ENCODE assay signal across 11 cellular contexts in the genomic region with DNA sequence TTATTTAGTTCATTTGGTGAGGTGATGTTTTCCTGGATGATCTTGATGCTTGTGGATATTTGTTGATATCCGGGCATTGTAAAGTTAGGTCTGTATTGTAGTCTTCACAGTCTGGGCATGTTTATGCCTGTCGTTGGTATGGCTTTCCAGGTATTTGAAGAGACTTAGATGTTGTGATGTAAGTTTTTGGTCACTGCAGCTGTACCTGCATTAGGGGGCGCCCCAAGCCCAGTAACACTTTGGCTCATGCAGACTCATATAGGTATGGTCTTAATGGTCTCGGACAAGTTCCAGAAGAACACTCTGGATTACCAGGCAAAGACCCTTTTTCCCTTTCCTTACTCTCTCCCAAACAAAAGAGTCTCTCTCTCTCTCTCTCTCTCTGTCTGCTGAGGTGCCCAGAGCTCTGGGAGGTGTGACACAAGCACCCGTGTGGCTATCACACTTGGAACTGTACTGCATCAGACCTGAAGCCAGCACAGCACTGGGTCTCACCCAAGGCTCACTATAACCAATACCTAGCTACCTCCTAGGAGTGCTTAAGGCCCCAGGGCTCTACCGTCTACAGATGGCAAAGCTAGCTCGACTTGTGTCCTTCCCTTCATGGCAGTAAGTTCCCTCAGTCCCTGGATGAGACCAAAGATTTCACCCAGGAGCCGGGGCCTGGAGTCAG.
A peak's percentile ranks its signal among the peaks of the same experiment; 100 is the strongest.
DNase-seq lines count a peak whose midpoint lies in the region; ATAC-seq and TF ChIP-seq lines count a peak whose summit lies in the region.
"Had no signal": no experiment of that assay in that cellular context is flagged by ENCODE, and none has a peak within 500 bp of the region (broad histone marks: within the 10 kb centered on the region; RNA-seq: fewer than 3 reads in every experiment).

No MANE protein-coding gene starts in this region.

- H3K4me1 ChIP-seq in MM.1S (ENCODE audit: low read length) (no peaks in the 10 kb centered on the region), endodermal cell (ENCODE audit: control insufficient read depth, insufficient read depth, low read length) (no peaks in the 10 kb centered on the region), smooth muscle cell (ENCODE audit: low read depth) (no peaks in the 10 kb centered on the region)

- no peak overlapping the region for H3K4me3 Mint-ChIP-seq in activated CD4-positive, alpha-beta memory T cell treated with anti-CD3 and anti-CD28 coated beads for 36 hours
- no peak overlapping the region for H3K4me3 Mint-ChIP-seq in activated CD4-positive, alpha-beta memory T cell treated with anti-CD3 and anti-CD28 coated beads, Interleukin-2, amount 10 ng/mL, durations not matched to agents 7 days and 5 days
- H3K4me3 Mint-ChIP-seq in endodermal cell, result no peak overlapping the region
- H3K4me3 Mint-ChIP-seq: activated naive CD8-positive, alpha-beta T cell; CD4-positive, CD25-positive, alpha-beta regulatory T cell; natural killer cell had no signal

- H3K9me2 ChIP-seq in MM.1S (replicated peaks; ENCODE audit: insufficient read depth, low read length), result no peaks in the 10 kb centered on the region

- H4K20me1 ChIP-seq in MM.1S (ENCODE audit: insufficient read depth, low read length), result no peaks in the 10 kb centered on the region
- no peaks in the 10 kb centered on the region for H4K20me1 ChIP-seq in smooth muscle cell (ENCODE audit: low read depth)

- H3K4me1 Mint-ChIP-seq in activated CD4-positive, alpha-beta memory T cell treated with anti-CD3 and anti-CD28 coated beads for 36 hours (ENCODE audit: low read depth), result no peaks in the 10 kb centered on the region
- no peaks in the 10 kb centered on the region for H3K4me1 Mint-ChIP-seq in activated CD4-positive, alpha-beta memory T cell treated with anti-CD3 and anti-CD28 coated beads, Interleukin-2, amount 10 ng/mL, durations not matched to agents 7 days and 5 days
- H3K4me1 Mint-ChIP-seq in endodermal cell, result no peaks in the 10 kb centered on the region
- H3K4me1 Mint-ChIP-seq: CD4-positive, CD25-positive, alpha-beta regulatory T cell; natural killer cell had no signal

- no peaks in the 10 kb centered on the region for H3K9me3 Mint-ChIP-seq in activated CD4-positive, alpha-beta memory T cell treated with anti-CD3 and anti-CD28 coated beads for 36 hours
- no peaks in the 10 kb centered on the region for H3K9me3 Mint-ChIP-seq in activated CD4-positive, alpha-beta memory T cell treated with anti-CD3 and anti-CD28 coated beads, Interleukin-2, amount 10 ng/mL, durations not matched to agents 7 days and 5 days
- no peaks in the 10 kb centered on the region for H3K9me3 Mint-ChIP-seq in endodermal cell
- H3K9me3 Mint-ChIP-seq: natural killer cell had no signal

- H3K27ac Mint-ChIP-seq in activated CD4-positive, alpha-beta memory T cell treated with anti-CD3 and anti-CD28 coated beads for 36 hours, result no peak overlapping the region
- H3K27ac Mint-ChIP-seq in activated CD4-positive, alpha-beta memory T cell treated with anti-CD3 and anti-CD28 coated beads, Interleukin-2, amount 10 ng/mL, durations not matched to agents 7 days and 5 days, result no peak overlapping the region
- H3K27ac Mint-ChIP-seq in endodermal cell, result no peak overlapping the region
- H3K27ac Mint-ChIP-seq: activated naive CD8-positive, alpha-beta T cell; CD4-positive, CD25-positive, alpha-beta regulatory T cell; natural killer cell had no signal

- TF ChIP-seq CTCF in MM.1S (IDR thresholded peaks at IDR 0.05; ENCODE audit: low read length) (peak; percentile 22), endodermal cell (conservative IDR thresholded peaks at IDR 0.05) (peak; percentile 93), smooth muscle cell (IDR thresholded peaks at IDR 0.05; ENCODE audit: borderline replicate concordance, insufficient read depth, poor library complexity, severe bottlenecking) (peak; percentile 28)

- CTCF ChIA-PET in activated CD4-positive, alpha-beta memory T cell treated with anti-CD3 and anti-CD28 coated beads for 36 hours (lab: Charles Lee), result no interaction called here
- CTCF ChIA-PET in activated CD4-positive, alpha-beta memory T cell treated with anti-CD3 and anti-CD28 coated beads, Interleukin-2, amount 10 ng/mL, durations not matched to agents 7 days and 5 days (lab: Charles Lee), result no interaction called here

- no peaks in the 10 kb centered on the region for H3F3A ChIP-seq in MM.1S (ENCODE audit: insufficient read depth, low read length)
- no peaks in the 10 kb centered on the region for H3F3A ChIP-seq in smooth muscle cell (ENCODE audit: low read depth)

- H3K9me3 ChIP-seq in MM.1S (replicated peaks; ENCODE audit: insufficient read depth, low read length) (no peaks in the 10 kb centered on the region), endodermal cell (ENCODE audit: control insufficient read depth, low read length) (no peaks in the 10 kb centered on the region), smooth muscle cell (replicated peaks; ENCODE audit: low read depth) (no peaks in the 10 kb centered on the region)

- H3K27ac ChIP-seq in MM.1S (ENCODE audit: low read length) (no peak overlapping the region), endodermal cell (ENCODE audit: low read depth, low read length) (no peak overlapping the region), smooth muscle cell (ENCODE audit: low read depth) (no peak overlapping the region)

- H3K27me3 Mint-ChIP-seq in activated CD4-positive, alpha-beta memory T cell treated with anti-CD3 and anti-CD28 coated beads for 36 hours, result no peaks in the 10 kb centered on the region
- no peaks in the 10 kb centered on the region for H3K27me3 Mint-ChIP-seq in activated CD4-positive, alpha-beta memory T cell treated with anti-CD3 and anti-CD28 coated beads, Interleukin-2, amount 10 ng/mL, durations not matched to agents 7 days and 5 days
- H3K27me3 Mint-ChIP-seq in endodermal cell (ENCODE audit: insufficient read depth), result no peaks in the 10 kb centered on the region
- H3K27me3 Mint-ChIP-seq: activated naive CD8-positive, alpha-beta T cell; CD4-positive, CD25-positive, alpha-beta regulatory T cell had no signal

- H3K79me2 ChIP-seq in MM.1S (ENCODE audit: low read length), result no peaks in the 10 kb centered on the region
- no peaks in the 10 kb centered on the region for H3K79me2 ChIP-seq in smooth muscle cell (ENCODE audit: low read depth)

- H2AFZ ChIP-seq in MM.1S (ENCODE audit: low read length) (no peak overlapping the region), smooth muscle cell (ENCODE audit: low read depth) (no peak overlapping the region)

- DNase-seq in activated CD4-positive, alpha-beta memory T cell treated with anti-CD3 and anti-CD28 coated beads for 36 hours, result peak; percentile 14
- no peak for DNase-seq in activated CD4-positive, alpha-beta memory T cell treated with anti-CD3 and anti-CD28 coated beads, Interleukin-2, amount 10 ng/mL, durations not matched to agents 7 days and 5 days
- DNase-seq in MM.1S, result no peak
- DNase-seq in endodermal cell, result peak; percentile 94
- no peak for DNase-seq in smooth muscle cell (lab: John Stamatoyannopoulos, UW; ENCODE audit: unreplicated experiment)
- DNase-seq in activated effector memory CD4-positive, alpha-beta T cell treated with Interleukin-2 at 50 U/mL for 16 hours, result no peak
- no peak for DNase-seq in NOMO-1 treated with DMSO at 0.1 percent for 48 hours (lab: John Stamatoyannopoulos, UW; ENCODE audit: unreplicated experiment)
- DNase-seq: natural killer cell had no signal

- POLR2A ChIA-PET in activated CD4-positive, alpha-beta memory T cell treated with anti-CD3 and anti-CD28 coated beads for 36 hours (lab: Charles Lee), result no interaction called here
- POLR2A ChIA-PET in activated CD4-positive, alpha-beta memory T cell treated with anti-CD3 and anti-CD28 coated beads, Interleukin-2, amount 10 ng/mL, durations not matched to agents 7 days and 5 days (lab: Charles Lee), result no interaction called here

- intact Hi-C loops in activated CD4-positive, alpha-beta memory T cell treated with anti-CD3 and anti-CD28 coated beads for 36 hours (cut with micrococcal nuclease), result loop anchor here (1.0 to 5.0 kb wide), 2 partner anchors 300 to 425 kb away; partner anchors contain the start of gene ATXN7L3B

- no peak overlapping the region for H3K9ac ChIP-seq in MM.1S (ENCODE audit: low read length)
- H3K9ac ChIP-seq in endodermal cell (ENCODE audit: extremely low read depth, low read length, poor library complexity, severe bottlenecking), result no peak overlapping the region
- no peak overlapping the region for H3K9ac ChIP-seq in smooth muscle cell (ENCODE audit: low read depth)

- H3K4me2 ChIP-seq in MM.1S (ENCODE audit: low read depth, low read length), result no peak overlapping the region
- no peak overlapping the region for H3K4me2 ChIP-seq in smooth muscle cell

- H3K4me3 ChIP-seq in MM.1S (ENCODE audit: low read length), result no peak overlapping the region
- H3K4me3 ChIP-seq in endodermal cell (ENCODE audit: low read length), result no peak overlapping the region
- no peak overlapping the region for H3K4me3 ChIP-seq in smooth muscle cell

- no peaks in the 10 kb centered on the region for H3K27me3 ChIP-seq in MM.1S (replicated peaks; ENCODE audit: insufficient read depth, low read length)
- no peaks in the 10 kb centered on the region for H3K27me3 ChIP-seq in endodermal cell (ENCODE audit: control insufficient read depth, insufficient read depth, low read length, poor library complexity, severe bottlenecking)
- H3K27me3 ChIP-seq in smooth muscle cell (ENCODE audit: low read depth), result no peaks in the 10 kb centered on the region

- no peak for ATAC-seq in GM19395 (IDR thresholded peaks at IDR 0.05; ENCODE audit: unreplicated experiment)
- ATAC-seq: natural killer cell had no signal

- H3K36me3 Mint-ChIP-seq in activated CD4-positive, alpha-beta memory T cell treated with anti-CD3 and anti-CD28 coated beads for 36 hours, result no peaks in the 10 kb centered on the region
- no peaks in the 10 kb centered on the region for H3K36me3 Mint-ChIP-seq in activated CD4-positive, alpha-beta memory T cell treated with anti-CD3 and anti-CD28 coated beads, Interleukin-2, amount 10 ng/mL, durations not matched to agents 7 days and 5 days (ENCODE audit: low read depth)
- no peaks in the 10 kb centered on the region for H3K36me3 Mint-ChIP-seq in endodermal cell (ENCODE audit: low read depth)
- H3K36me3 Mint-ChIP-seq: activated naive CD8-positive, alpha-beta T cell; CD4-positive, CD25-positive, alpha-beta regulatory T cell; natural killer cell had no signal

- H3K36me3 ChIP-seq in MM.1S (replicated peaks; ENCODE audit: insufficient read depth, low read length) (no peaks in the 10 kb centered on the region), endodermal cell (ENCODE audit: control insufficient read depth, insufficient read depth, low read length) (no peaks in the 10 kb centered on the region), smooth muscle cell (ENCODE audit: low read depth) (no peaks in the 10 kb centered on the region)

- 70 to 72% methylated on average over 5 to 8 of the region's 8 CpGs for WGBS in endodermal cell (ENCODE audit: insufficient coverage in 1 of 2, insufficient read length in 1 of 2), 2 experiments
- 63% methylated on average over 8 of the region's 8 CpGs for WGBS in smooth muscle cell (ENCODE audit: low lambda C conversion rate)

Comparison
In these comparisons a context has a peak if more than half of its experiments do, and no peak if none do; other contexts are left out.
1. DNase-seq: peak in activated CD4-positive, alpha-beta memory T cell treated with anti-CD3 and anti-CD28 coated beads for 36 hours (single experiment) and endodermal cell (single experiment); none in activated CD4-positive, alpha-beta memory T cell treated with anti-CD3 and anti-CD28 coated beads, Interleukin-2, amount 10 ng/mL, durations not matched to agents 7 days and 5 days (single experiment), MM.1S (single experiment), smooth muscle cell (single experiment), activated effector memory CD4-positive, alpha-beta T cell treated with Interleukin-2 at 50 U/mL for 16 hours (single experiment) and NOMO-1 treated with DMSO at 0.1 percent for 48 hours (single experiment).
2. CTCF ChIP-seq: peak in every context shown above with its lines; median percentile 93 in endodermal cell; 28 in smooth muscle cell; 22 in MM.1S.